8 cellular contexts compared by ENCODE assay signal in genomic region chr20:19757973-19758887, GRCh38. TPM values are rescaled to one million over a fixed set of nuclear protein-coding genes. Genes with fewer than 3 reads are reported as not detected.
A peak's percentile ranks its signal among the peaks of the same experiment; 100 is the strongest.
DNase-seq lines count a peak whose midpoint lies in the region; ATAC-seq and TF ChIP-seq lines count a peak whose summit lies in the region.

Gene RIN2 (plus strand): TSS chr20:19758258. CDS start chr20:19889602, 131,344 bp downstream.

- peak within 1 kb of the TSS; percentile 65 to 85 for H4K8ac ChIP-seq in IMR-90 (ENCODE audit: low read depth in 2 of 2, low read length in 2 of 2)

- H4K5ac ChIP-seq in IMR-90 (ENCODE audit: low read depth, low read length): peak within 1 kb of the TSS; percentile 77

- peak within 1 kb of the TSS; percentile 15; the same call in 1 of the 2 replicates for H2BK20ac ChIP-seq in IMR-90 (ENCODE audit: low read depth, low read length)

- H3K36me3 Mint-ChIP-seq in stimulated activated naive CD8-positive, alpha-beta T cell treated with anti-CD3 and anti-CD28 coated beads, Interleukin-15, Interleukin-2, amounts not matched to agents 100 ng/mL and 50 ng/mL, for 24 hours (ENCODE audit: low read depth): no peaks in the 10 kb centered on the region

- peak within 1 kb of the TSS; percentile 88 for H3K18ac ChIP-seq in IMR-90 (ENCODE audit: low read depth, low read length)

- peak within 1 kb of the TSS; percentile 90 for H4K91ac ChIP-seq in IMR-90 (ENCODE audit: insufficient read depth, low read depth, low read length)

- H3K4me3 ChIP-seq in IMR-90 (ENCODE audit: insufficient read depth, low read depth, low read length) (peak within 1 kb of the TSS; percentile 72), RWPE2 (ENCODE audit: severe bottlenecking) (peak within 1 kb of the TSS; percentile 45), lower leg skin (ENCODE audit: low read depth, poor library complexity, severe bottlenecking) (peak within 1 kb of the TSS; percentile 78)

- H3K4me1 ChIP-seq in IMR-90 (ENCODE audit: control insufficient read depth, insufficient read depth, low read length): peaks cover 8% of the 10 kb centered on the region
- H3K4me1 ChIP-seq in RWPE2 (ENCODE audit: insufficient read depth, poor library complexity, severe bottlenecking): peaks cover 14% of the 10 kb centered on the region

- H3K9me3 ChIP-seq in IMR-90 (ENCODE audit: control insufficient read depth, insufficient read depth, low read length): no peaks in the 10 kb centered on the region
- H3K9me3 ChIP-seq in RWPE2 (ENCODE audit: severe bottlenecking): no peaks in the 10 kb centered on the region

- in situ Hi-C loops in IMR-90 (cut with MboI; ENCODE audit: low sequenced_read_pairs): no loop called here
- in situ Hi-C loops in endometrial microvascular endothelial cells (cut with HindIII; ENCODE audit: inconsistent ontology term, low pct_unique_long_range_greater_than_20kb, low sequenced_read_pairs): no loop called here

- WGBS in IMR-90 (ENCODE audit: extremely low coverage in 2 of 2, insufficient read length in 1 of 2), 2 experiments: 3% methylated on average over 19 of the region's 64 CpGs; no CpG with 5 or more reads in 1 of the 2 experiments
- 0 to 1% methylated on average over 42 to 45 of the region's 64 CpGs for WGBS in lower leg skin, 2 donors

- H3K4me3 Mint-ChIP-seq in stimulated activated naive CD8-positive, alpha-beta T cell treated with anti-CD3 and anti-CD28 coated beads, Interleukin-15, Interleukin-2, amounts not matched to agents 100 ng/mL and 50 ng/mL, for 24 hours: peak within 1 kb of the TSS; percentile 59

- peaks cover 2% of the 10 kb centered on the region; the same call in 1 of the 2 replicates for H3K36me3 ChIP-seq in IMR-90 (ENCODE audit: control insufficient read depth, insufficient read depth, low read length)
- no peaks in the 10 kb centered on the region for H3K36me3 ChIP-seq in RWPE2 (ENCODE audit: low read depth)

- H3K27ac Mint-ChIP-seq in stimulated activated naive CD8-positive, alpha-beta T cell treated with anti-CD3 and anti-CD28 coated beads, Interleukin-15, Interleukin-2, amounts not matched to agents 100 ng/mL and 50 ng/mL, for 24 hours: no peak within 1 kb of the TSS

- H2AK5ac ChIP-seq in IMR-90 (ENCODE audit: low read depth, low read length): peak within 1 kb of the TSS; percentile 97

- no peak for TF ChIP-seq POLR2A in IMR-90 (IDR thresholded peaks at IDR 0.05; ENCODE audit: low read depth, low read length)
- no peak for TF ChIP-seq POLR2A in lower leg skin (IDR thresholded peaks at IDR 0.05)

- intact Hi-C loops in IMR-90 (cut with micrococcal nuclease) (loop anchor here (1.0 to 5.0 kb wide), 2 partner anchors 57 to 66 kb away; no protein-coding TSS in a partner anchor), lower leg skin (cut with DNase I; ENCODE audit: low total_unique reads) (no loop called here)

- no TSS peak for BruUV-seq in IMR-90 (replicated peaks; lab: Mats Ljungman, UMichigan)

- peaks cover 46% of the 10 kb centered on the region for H3K27me3 Mint-ChIP-seq in stimulated activated naive CD8-positive, alpha-beta T cell treated with anti-CD3 and anti-CD28 coated beads, Interleukin-15, Interleukin-2, amounts not matched to agents 100 ng/mL and 50 ng/mL, for 24 hours

- H3K56ac ChIP-seq in IMR-90 (ENCODE audit: extremely low read depth, insufficient read depth, low read length): peak within 1 kb of the TSS; percentile 88

- CTCF ChIA-PET in IMR-90 (lab: Yijun Ruan, JAX): interaction anchor here (0.7 kb wide), 1 partner anchor 22 kb away, joined by 3 read pairs; no protein-coding TSS in a partner anchor

- TF ChIP-seq CTCF in IMR-90 (conservative IDR thresholded peaks at IDR 0.05; ENCODE audit: low read depth, low read length) (no peak), RWPE2 (IDR thresholded peaks at IDR 0.05; ENCODE audit: poor library complexity, severe bottlenecking) (no peak), lower leg skin (IDR thresholded peaks at IDR 0.05) (no peak)

- peak within 1 kb of the TSS; percentile 96 for H3K4ac ChIP-seq in IMR-90 (ENCODE audit: low read depth, low read length)

- no peak for TF ChIP-seq RAD21 in IMR-90 (IDR thresholded peaks at IDR 0.05; ENCODE audit: low read length)

- H3K23ac ChIP-seq in IMR-90 (ENCODE audit: low read depth, low read length): peak within 1 kb of the TSS; percentile 91

- peak within 1 kb of the TSS; percentile 91 for H3K14ac ChIP-seq in IMR-90 (replicated peaks; ENCODE audit: low read depth, low read length)

- H2AFZ ChIP-seq in IMR-90 (replicated peaks; ENCODE audit: low read length, poor library complexity): peak within 1 kb of the TSS; percentile 92

- peaks cover 12% of the 10 kb centered on the region for H3K9me1 ChIP-seq in IMR-90 (ENCODE audit: insufficient read depth, low read length)

- H4K20me1 ChIP-seq in IMR-90 (ENCODE audit: insufficient read depth, low read length): no peaks in the 10 kb centered on the region; the same call in 1 of the 2 replicates

- peak within 1 kb of the TSS; percentile 89 for H3K9ac ChIP-seq in IMR-90 (ENCODE audit: low read depth, low read length)

- H3K27me3 ChIP-seq in IMR-90 (ENCODE audit: control insufficient read depth, insufficient read depth, low read length): no peaks in the 10 kb centered on the region
- H3K27me3 ChIP-seq in RWPE2 (ENCODE audit: insufficient read depth, poor library complexity, severe bottlenecking): no peaks in the 10 kb centered on the region

- H2AK9ac ChIP-seq in IMR-90 (replicated peaks; ENCODE audit: low read depth, low read length, poor library complexity): peak within 1 kb of the TSS; percentile 79

- peaks cover 3% of the 10 kb centered on the region for H3K4me1 Mint-ChIP-seq in stimulated activated naive CD8-positive, alpha-beta T cell treated with anti-CD3 and anti-CD28 coated beads, Interleukin-15, Interleukin-2, amounts not matched to agents 100 ng/mL and 50 ng/mL, for 24 hours (ENCODE audit: low read depth)

- peak within 1 kb of the TSS; percentile 89 for H3K4me2 ChIP-seq in IMR-90 (ENCODE audit: low read depth, low read length)

- H3K27ac ChIP-seq in IMR-90 (ENCODE audit: insufficient read depth, low read length) (peak within 1 kb of the TSS; percentile 78), RWPE2 (ENCODE audit: poor library complexity, severe bottlenecking) (peak within 1 kb of the TSS; percentile 62)

- dilution Hi-C loops in IMR-90 (cut with HindIII; ENCODE audit: low sequenced_read_pairs, unreplicated experiment): no loop called here

- DNase-seq in CD1c-positive myeloid dendritic cell (ENCODE audit: extremely low spot score) (peak; percentile 62), IMR-90 (peak; percentile 87), RWPE2 (ENCODE audit: low spot score) (peak; percentile 89), lower leg skin (ENCODE audit: low spot score in 2 of 2) (peak; percentile 88 to 98)

- POLR2A ChIA-PET in IMR-90 (lab: Charles Lee; ENCODE audit: unreplicated experiment): interaction anchor here (0.6 to 1.0 kb wide), 6 partner anchors 18 to 1072 kb away, joined by 3 to 7 read pairs (median 6); no protein-coding TSS in a partner anchor

- peaks cover 7 to 55% of the 10 kb centered on the region in 2 experiments; a peak in 3 of 4 replicates for H3K79me1 ChIP-seq in IMR-90 (ENCODE audit: low read depth in 1 of 2, low read length in 2 of 2)

- peak within 1 kb of the TSS; percentile 58; the same call in 2 of the 3 replicates for H2BK15ac ChIP-seq in IMR-90 (ENCODE audit: low read depth, low read length)

- peaks cover 4% of the 10 kb centered on the region for H3K9me3 Mint-ChIP-seq in stimulated activated naive CD8-positive, alpha-beta T cell treated with anti-CD3 and anti-CD28 coated beads, Interleukin-15, Interleukin-2, amounts not matched to agents 100 ng/mL and 50 ng/mL, for 24 hours

- peak within 1 kb of the TSS; percentile 41 for H2BK5ac ChIP-seq in IMR-90 (ENCODE audit: low read depth, low read length, poor library complexity, severe bottlenecking)

- H2BK120ac ChIP-seq in IMR-90 (ENCODE audit: low read depth, low read length): peak within 1 kb of the TSS; percentile 88

- peak; percentile 88 for ATAC-seq in IMR-90 (ENCODE audit: low read depth)
- peak; percentile 80 for ATAC-seq in RWPE2 (ENCODE audit: low read depth)
- ATAC-seq in HG03432 (IDR thresholded peaks at IDR 0.05; ENCODE audit: unreplicated experiment): no peak
- ATAC-seq in GM21717 (IDR thresholded peaks at IDR 0.05; ENCODE audit: unreplicated experiment): no peak

TF ChIP-seq in IMR-90, 13 proteins besides CTCF, POLR2A, EP300 and RAD21:
- TF ChIP-seq NFE2L2 (IDR thresholded peaks at IDR 0.05; ENCODE audit: low read depth, low read length) (no peak), CHD1 (IDR thresholded peaks at IDR 0.05; ENCODE audit: low read depth, low read length) (no peak), MAZ (IDR thresholded peaks at IDR 0.05; ENCODE audit: borderline replicate concordance, low read depth, low read length) (peak; percentile 82; the same call in 1 of the 2 replicates)
TF ChIP-seq in IMR-90: peak in this region for 1.

RNA-seq across cellular contexts. Expression of gene RIN2, which starts in this region (rescaled TPM):
- total RNA-seq in IMR-90 (2012; rRNA removed): 61.4 and 72.2 TPM in 2 replicates
- 16.1 and 16.8 TPM in 2 replicates for polyA plus RNA-seq in IMR-90 (2012; rRNA removed)
- polyA plus RNA-seq in IMR-90 (2012; cell fraction: cytosol; rRNA removed): 7.9 and 9.9 TPM in 2 replicates
- polyA plus RNA-seq in IMR-90 (2012; cell fraction: nucleus; rRNA removed; ENCODE audit: low replicate concordance): 14.3 and 33.4 TPM in 2 replicates
- total RNA-seq in endometrial microvascular endothelial cells (ENCODE audit: inconsistent ontology term): 22.3 TPM
- total RNA-seq in lower leg skin: 10 to 100 TPM; 60.9 to 88.3 (median 83.2) TPM

Comparison
In these comparisons a context has a peak if more than half of its experiments do, and no peak if none do; other contexts are left out.
1. ATAC-seq: peak in IMR-90 (single experiment) and RWPE2 (single experiment); none in HG03432 (single experiment) and GM21717 (single experiment).
2. Peak in every context shown above with its lines, with median percentiles within 50 percentile points of each other: DNase-seq and H3K4me3 ChIP-seq.